In genomic region chr7:106776618-106777347, GRCh38 we compare ENCODE assay signal across 27 cellular contexts.
DNase-seq lines count a peak whose midpoint lies in the region; ATAC-seq and TF ChIP-seq lines count a peak whose summit lies in the region.
"Had no signal": no experiment of that assay in that cellular context is flagged by ENCODE, and none has a peak within 500 bp of the region (broad histone marks: within the 10 kb centered on the region; RNA-seq: fewer than 3 reads in every experiment).

No MANE protein-coding gene starts in this region.

- H3K27ac Mint-ChIP-seq in activated naive CD4-positive, alpha-beta T cell treated with anti-CD3 and anti-CD28 coated beads, Interleukin-2, amount 50 U/mL, for 24 hours, result peak overlapping the region; percentile 8
- H3K27ac Mint-ChIP-seq in dendritic cell treated with granulocyte-macrophage colony-stimulating factor and Interleukin-4, amounts not matched to agents 40 ng/mL and 50 ng/mL, for 4 days, result peak overlapping the region; percentile 26
- peak overlapping the region; percentile 7 for H3K27ac Mint-ChIP-seq in neural crest cell (ENCODE audit: unreplicated experiment)

- intact Hi-C loops in PC-3 (cut with micrococcal nuclease), result loop anchor here (5.0 kb wide), 1 partner anchor 154 kb away; no protein-coding TSS in a partner anchor
- intact Hi-C loops in dendritic cell treated with granulocyte-macrophage colony-stimulating factor and Interleukin-4, amounts not matched to agents 40 ng/mL and 50 ng/mL, for 4 days (cut with micrococcal nuclease), result no loop called here

- DNase-seq in activated naive CD4-positive, alpha-beta T cell treated with anti-CD3 and anti-CD28 coated beads, Interleukin-2, amount 50 U/mL, for 16 hours, result no peak
- DNase-seq in PC-3 (no peak), neural crest cell (ENCODE audit: low read depth, low spot score) (no peak), MV-4-11 (lab: John Stamatoyannopoulos, UW) (no peak), kidney tubule cell (ENCODE audit: low spot score) (no peak)
- DNase-seq: AML-193; CD4-positive, alpha-beta memory T cell; COR-L47; DMS79; EL; GDM1; KBM-7; NCI-H1417; NCI-H1694; NCI-H2029 treated with DMSO at 0.1 percent for 48 hours; NCI-H446 treated with DMSO at 0.1 percent for 48 hours; NCI-H526; NCI-H82; NK-92 treated with Interleukin-12 subunit alpha and Interleukin-12 subunit beta, amount 100 ng/mL, for 24 hours; Right ventricle myocardium superior; RPMI8226; SW 1271 had no signal

- no peak overlapping the region for H3K4me3 ChIP-seq in PC-3 (ENCODE audit: low read length)
- H3K4me3 ChIP-seq: BLaER1 treated with 17β-estradiol and CSF1 and Interleukin-3, amounts not matched to agents 10 nM and 100 nM had no signal

- no peaks in the 10 kb centered on the region for H3K27me3 ChIP-seq in PC-3 (ENCODE audit: low read length)
- H3K27me3 ChIP-seq: BLaER1 treated with 17β-estradiol and CSF1 and Interleukin-3, amounts not matched to agents 10 nM and 100 nM had no signal

- POLR2A ChIA-PET in PC-3 (lab: Charles Lee; ENCODE audit: unreplicated experiment), result interaction anchor here (0.7 kb wide), 1 partner anchor 376 kb away, joined by 3 read pairs; no protein-coding TSS in a partner anchor

- H3K4me2 ChIP-seq in PC-3 (ENCODE audit: low read length), result peak overlapping the region; percentile 83; the same call in 1 of the 2 replicates

- H3K9me2 ChIP-seq in PC-3 (replicated peaks; ENCODE audit: low read length), result no peaks in the 10 kb centered on the region

- H3K36me3 ChIP-seq in PC-3 (ENCODE audit: low read depth, low read length), result no peaks in the 10 kb centered on the region; the same call in 1 of the 2 replicates
- H3K36me3 ChIP-seq: BLaER1 treated with 17β-estradiol and CSF1 and Interleukin-3, amounts not matched to agents 10 nM and 100 nM had no signal

- H3K9me3 Mint-ChIP-seq in activated naive CD4-positive, alpha-beta T cell treated with anti-CD3 and anti-CD28 coated beads, Interleukin-2, amount 50 U/mL, for 24 hours, result peaks cover 3% of the 10 kb centered on the region
- H3K9me3 Mint-ChIP-seq in dendritic cell treated with granulocyte-macrophage colony-stimulating factor and Interleukin-4, amounts not matched to agents 40 ng/mL and 50 ng/mL, for 4 days, result peaks cover 25% of the 10 kb centered on the region
- peaks cover 5% of the 10 kb centered on the region for H3K9me3 Mint-ChIP-seq in neural crest cell

- H3K9ac ChIP-seq in PC-3 (ENCODE audit: low read length), result no peak overlapping the region
- H3K9ac ChIP-seq: BLaER1 treated with 17β-estradiol and CSF1 and Interleukin-3, amounts not matched to agents 10 nM and 100 nM had no signal

- CTCF ChIA-PET in PC-3 (lab: Charles Lee), result no interaction called here

- H3K4me1 Mint-ChIP-seq in activated naive CD4-positive, alpha-beta T cell treated with anti-CD3 and anti-CD28 coated beads, Interleukin-2, amount 50 U/mL, for 24 hours, result peaks cover 16% of the 10 kb centered on the region
- peaks cover 60% of the 10 kb centered on the region for H3K4me1 Mint-ChIP-seq in dendritic cell treated with granulocyte-macrophage colony-stimulating factor and Interleukin-4, amounts not matched to agents 40 ng/mL and 50 ng/mL, for 4 days (ENCODE audit: low read depth)
- no peaks in the 10 kb centered on the region for H3K4me1 Mint-ChIP-seq in neural crest cell

- no TSS peak for BruUV-seq in PC-3 (replicated peaks; lab: Mats Ljungman, UMichigan)

- H4K20me1 ChIP-seq in PC-3 (ENCODE audit: low read length), result no peaks in the 10 kb centered on the region
- H4K20me1 ChIP-seq: BLaER1 treated with 17β-estradiol and CSF1 and Interleukin-3, amounts not matched to agents 10 nM and 100 nM had no signal

- H3K27me3 Mint-ChIP-seq in activated naive CD4-positive, alpha-beta T cell treated with anti-CD3 and anti-CD28 coated beads, Interleukin-2, amount 50 U/mL, for 24 hours, result no peaks in the 10 kb centered on the region
- no peaks in the 10 kb centered on the region for H3K27me3 Mint-ChIP-seq in dendritic cell treated with granulocyte-macrophage colony-stimulating factor and Interleukin-4, amounts not matched to agents 40 ng/mL and 50 ng/mL, for 4 days
- H3K27me3 Mint-ChIP-seq in neural crest cell (ENCODE audit: low read depth), result no peaks in the 10 kb centered on the region

- TF ChIP-seq CTCF in PC-3 (conservative IDR thresholded peaks at IDR 0.05; ENCODE audit: low read depth, low read length) (no peak), neural crest cell (conservative IDR thresholded peaks at IDR 0.05) (no peak)

- H3K27ac ChIP-seq in PC-3 (ENCODE audit: low read length), result peak overlapping the region; percentile 91

- H3K4me1 ChIP-seq in PC-3 (ENCODE audit: insufficient read depth, low read length), result peaks cover 55% of the 10 kb centered on the region

- H3K79me2 ChIP-seq in PC-3 (ENCODE audit: low read length), result no peaks in the 10 kb centered on the region

- H2AFZ ChIP-seq in PC-3 (ENCODE audit: low read length), result no peak overlapping the region

- H3K36me3 Mint-ChIP-seq in activated naive CD4-positive, alpha-beta T cell treated with anti-CD3 and anti-CD28 coated beads, Interleukin-2, amount 50 U/mL, for 24 hours, result no peaks in the 10 kb centered on the region
- H3K36me3 Mint-ChIP-seq in dendritic cell treated with granulocyte-macrophage colony-stimulating factor and Interleukin-4, amounts not matched to agents 40 ng/mL and 50 ng/mL, for 4 days (ENCODE audit: low read depth), result peaks cover 5% of the 10 kb centered on the region
- H3K36me3 Mint-ChIP-seq in neural crest cell (ENCODE audit: low read depth), result no peaks in the 10 kb centered on the region
- H3K36me3 Mint-ChIP-seq: CD4-positive, alpha-beta memory T cell had no signal

- H3K4me3 Mint-ChIP-seq in activated naive CD4-positive, alpha-beta T cell treated with anti-CD3 and anti-CD28 coated beads, Interleukin-2, amount 50 U/mL, for 24 hours, result no peak overlapping the region
- no peak overlapping the region for H3K4me3 Mint-ChIP-seq in dendritic cell treated with granulocyte-macrophage colony-stimulating factor and Interleukin-4, amounts not matched to agents 40 ng/mL and 50 ng/mL, for 4 days
- H3K4me3 Mint-ChIP-seq in neural crest cell, result no peak overlapping the region
- H3K4me3 Mint-ChIP-seq: CD4-positive, alpha-beta memory T cell had no signal

- no peak for ATAC-seq in PC-3
- ATAC-seq in activated CD4-positive, CD25-positive, alpha-beta regulatory T cell treated with anti-CD3 and anti-CD28 coated beads, Interleukin-2, amount 50 U/mL, for 24 hours, result no peak
- ATAC-seq: HepG2 had no signal

- H3K9me3 ChIP-seq in PC-3 (ENCODE audit: low read length), result no peaks in the 10 kb centered on the region

- H3F3A ChIP-seq in PC-3 (ENCODE audit: low read length, unreplicated experiment), result peaks cover 7% of the 10 kb centered on the region
